ENCODE assay signal across 8 cellular contexts in the genomic region with DNA sequence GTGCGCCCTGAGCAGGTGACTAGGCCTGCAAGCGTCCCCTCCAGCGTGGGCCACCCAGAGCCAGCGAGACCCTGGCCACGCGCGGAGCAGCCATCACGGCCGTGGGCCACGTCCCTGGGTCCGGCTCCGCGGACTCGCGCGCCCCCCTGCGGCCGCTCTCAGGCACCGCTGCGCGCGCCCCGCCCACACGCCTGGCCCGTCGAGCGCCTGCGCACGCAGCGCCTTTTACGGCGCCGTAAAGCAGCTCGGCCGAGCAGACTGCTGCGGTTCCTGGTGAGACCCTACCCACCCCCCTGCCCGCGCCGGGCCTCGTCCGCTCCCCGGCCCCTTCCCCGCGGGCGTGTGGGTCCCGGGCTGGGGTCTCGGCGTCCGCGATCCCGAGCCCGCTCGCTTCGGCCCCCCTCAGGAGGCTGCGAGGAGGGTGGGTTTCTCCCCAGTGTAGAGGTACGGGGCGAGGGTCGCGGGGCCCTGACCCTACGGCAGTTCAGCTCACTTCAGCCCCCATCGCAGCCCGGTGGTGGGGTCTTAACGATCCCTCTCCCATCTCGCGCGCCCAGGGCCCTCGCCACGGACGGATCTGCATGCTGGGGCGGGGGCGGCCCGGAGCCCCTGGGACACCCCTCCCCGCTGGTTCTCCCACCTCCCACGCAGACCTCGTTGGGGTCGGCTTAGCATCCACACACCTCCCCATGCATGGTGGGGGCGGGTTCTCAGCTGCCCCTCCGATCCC. TPM values are rescaled to one million over a fixed set of nuclear protein-coding genes. Genes with fewer than 3 reads are reported as not detected.
A peak's percentile ranks its signal among the peaks of the same experiment; 100 is the strongest.
DNase-seq lines count a peak whose midpoint lies in the region; ATAC-seq and TF ChIP-seq lines count a peak whose summit lies in the region.

Gene TRAPPC5, plus strand, starts transcription at position 228 of the 730 bp plus-strand sequence. CDS start 1,421 bp downstream, outside the sequence.

- peaks cover 13% of the 10 kb centered on the region for H3K79me2 ChIP-seq in MM.1S (ENCODE audit: low read length)

- peak within 1 kb of the TSS; percentile 92 for H3K9ac ChIP-seq in MM.1S (ENCODE audit: low read length)

- peaks cover 5 to 12% of the 10 kb centered on the region in 2 donors for H3K36me3 Mint-ChIP-seq in activated naive CD4-positive, alpha-beta T cell treated with anti-CD3 and anti-CD28 coated beads, Interleukin-2, amount 50 U/mL, for 72 hours

- H3K9me3 ChIP-seq in MM.1S (replicated peaks; ENCODE audit: insufficient read depth, low read length) = no peaks in the 10 kb centered on the region

- peak within 1 kb of the TSS; percentile 91 to 95 for H3K27ac Mint-ChIP-seq in activated naive CD4-positive, alpha-beta T cell treated with anti-CD3 and anti-CD28 coated beads, Interleukin-2, amount 50 U/mL, for 72 hours

- DNase-seq in COLO829 (ENCODE audit: low spot score) (peak; percentile 66), MM.1S (peak; percentile 90), SKM-1 treated with dmso at 0.1 percent for 144 hours (lab: John Stamatoyannopoulos, UW; ENCODE audit: unreplicated experiment) (peak; percentile 82), glomerular endothelial cell (ENCODE audit: extremely low read depth, low read depth, low spot score) (no peak), omental fat pad (ENCODE audit: low spot score) (peak; percentile 70), superior temporal gyrus (ENCODE audit: extremely low spot score) (peak; percentile 86)
- DNase-seq in activated naive CD4-positive, alpha-beta T cell treated with anti-CD3 and anti-CD28 coated beads, Interleukin-2, amount 50 U/mL, for 72 hours (ENCODE audit: low spot score in 2 of 2) = peak; percentile 91 to 94

- no peaks in the 10 kb centered on the region for H3K36me3 ChIP-seq in MM.1S (replicated peaks; ENCODE audit: insufficient read depth, low read length)

- 0 out of 2 replicates have a peak, but pooled peaks cover 3% of the 10 kb centered on the region for H3K4me1 ChIP-seq in MM.1S (ENCODE audit: low read length)

- peak within 1 kb of the TSS; percentile 99 for H3K4me2 ChIP-seq in MM.1S (ENCODE audit: low read depth, low read length)

- H4K20me1 ChIP-seq in MM.1S (ENCODE audit: insufficient read depth, low read length) = no peaks in the 10 kb centered on the region

- no peaks in the 10 kb centered on the region for H3K9me3 Mint-ChIP-seq in activated naive CD4-positive, alpha-beta T cell treated with anti-CD3 and anti-CD28 coated beads, Interleukin-2, amount 50 U/mL, for 72 hours

- H3K4me3 ChIP-seq in MM.1S (ENCODE audit: low read length) = peak within 1 kb of the TSS; percentile 100

- peaks cover 38% of the 10 kb centered on the region for H3K27me3 ChIP-seq in MM.1S (replicated peaks; ENCODE audit: insufficient read depth, low read length)

- H3K9me2 ChIP-seq in MM.1S (replicated peaks; ENCODE audit: insufficient read depth, low read length) = no peaks in the 10 kb centered on the region

- ATAC-seq in GM21367 (IDR thresholded peaks at IDR 0.05; ENCODE audit: unreplicated experiment) = peak; percentile 45
- peak; percentile 42 to 54 for ATAC-seq in activated naive CD4-positive, alpha-beta T cell treated with anti-CD3 and anti-CD28 coated beads, Interleukin-2, amount 50 U/mL, for 72 hours
- ATAC-seq in omental fat pad (ENCODE audit: low FRiP score) = peak; percentile 85

- TF ChIP-seq CTCF in MM.1S (IDR thresholded peaks at IDR 0.05; ENCODE audit: low read length) (peak; percentile 98), omental fat pad (IDR thresholded peaks at IDR 0.05) (peak in 2 of 3 donors; percentile 62 to 77)

- no peaks in the 10 kb centered on the region for H3F3A ChIP-seq in MM.1S (ENCODE audit: insufficient read depth, low read length)

- H3K27ac ChIP-seq in MM.1S (ENCODE audit: low read length) = no peak within 1 kb of the TSS

- H2AFZ ChIP-seq in MM.1S (ENCODE audit: low read length) = peak within 1 kb of the TSS; percentile 100

RNA-seq across cellular contexts. Expression of gene TRAPPC5, which starts in this region (rescaled TPM):
- total RNA-seq in activated naive CD4-positive, alpha-beta T cell treated with anti-CD3 and anti-CD28 coated beads, Interleukin-2, amount 50 U/mL, for 72 hours = 10 to 100 TPM; 58.9 to 84.4 TPM
- total RNA-seq in glomerular endothelial cell (132 and 170 TPM in 2 replicates), omental fat pad (10 to 100 TPM; 54.1 to 83.6 (median 76.7) TPM)
